21 cellular contexts compared by ENCODE assay signal in the genomic region with DNA sequence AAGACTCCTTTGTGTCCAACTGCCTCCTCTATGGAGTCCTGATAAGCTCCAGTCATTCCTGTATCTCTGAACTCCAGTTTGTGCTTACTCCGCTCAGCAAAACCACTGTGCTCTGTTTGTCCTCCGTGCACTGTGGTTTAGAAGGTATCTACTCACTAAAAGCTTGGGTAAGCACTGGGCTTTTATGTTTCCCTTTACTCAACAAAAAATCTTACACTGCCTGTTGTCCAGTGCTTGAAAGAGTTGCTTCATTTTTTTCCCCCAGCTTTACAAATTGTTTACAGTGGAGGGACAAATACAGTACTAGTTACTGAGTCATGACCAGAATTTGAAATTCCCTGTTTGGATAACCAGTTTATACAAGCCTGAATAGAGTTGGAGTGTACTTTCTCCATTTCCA.
DNase-seq lines count a peak whose midpoint lies in the region; ATAC-seq and TF ChIP-seq lines count a peak whose summit lies in the region.
"Had no signal": no experiment of that assay in that cellular context is flagged by ENCODE, and none has a peak within 500 bp of the region (broad histone marks: within the 10 kb centered on the region; RNA-seq: fewer than 3 reads in every experiment).

No MANE protein-coding gene starts in this region.

- ATAC-seq in activated CD8-positive, alpha-beta T cell treated with anti-CD3 and anti-CD28 coated beads, Interleukin-2, amount 10 ng/mL, durations not matched to agents 7 days and 5 days = no peak
- ATAC-seq in GM21447 (IDR thresholded peaks at IDR 0.05; ENCODE audit: unreplicated experiment) = no peak
- ATAC-seq: gastroesophageal sphincter; left lung; right cardiac atrium; stimulated activated naive CD8-positive, alpha-beta T cell treated with anti-CD3 and anti-CD28 coated beads, Interleukin-15, Interleukin-2, amounts not matched to agents 100 U/mL and 50 U/mL, for 24 hours had no signal

- intact Hi-C loops in lower leg skin (cut with DNase I; ENCODE audit: low total_unique reads) = loop anchor here (5.0 kb wide), 1 partner anchor 1468 kb away; no protein-coding TSS in a partner anchor

- peak; percentile 52 for DNase-seq in AG10803 (ENCODE audit: low read depth)
- peak; percentile 70 for DNase-seq in LHCN-M2 (ENCODE audit: low read depth)
- peak; percentile 20 for DNase-seq in dedifferentiated amniotic fluid mesenchymal stem cell (ENCODE audit: extremely low spot score)
- peak; percentile 36 for DNase-seq in kidney glomerular epithelial cell (lab: John Stamatoyannopoulos, UW)
- DNase-seq in activated CD8-positive, alpha-beta T cell treated with anti-CD3 and anti-CD28 coated beads, Interleukin-2, amount 10 ng/mL, durations not matched to agents 7 days and 5 days = no peak
- DNase-seq in lower leg skin (ENCODE audit: low spot score in 2 of 2) = no peak
- DNase-seq in OCI-M2 (lab: John Stamatoyannopoulos, UW; ENCODE audit: unreplicated experiment) = no peak
- DNase-seq: activated CD4-positive, CD25-positive, alpha-beta regulatory T cell treated with anti-CD3 and anti-CD28 coated beads, Interleukin-2, amount 50 U/mL, for 72 hours; amygdala; CD8-positive, alpha-beta memory T cell; DMS79 treated with DMSO at 0.1 percent for 48 hours; KBM-7; left lung; NCI-H1092; NCI-H510A treated with DMSO at 0.1 percent for 48 hours; occipital lobe; right cardiac atrium; stimulated activated naive CD8-positive, alpha-beta T cell treated with anti-CD3 and anti-CD28 coated beads, Interleukin-15, Interleukin-2, amounts not matched to agents 100 U/mL and 50 U/mL, for 24 hours had no signal

- TF ChIP-seq POLR2A in lower leg skin (IDR thresholded peaks at IDR 0.05) = no peak

- no peaks in the 10 kb centered on the region for H3K27me3 Mint-ChIP-seq in activated CD8-positive, alpha-beta T cell treated with anti-CD3 and anti-CD28 coated beads, Interleukin-2, amount 10 ng/mL, durations not matched to agents 7 days and 5 days (ENCODE audit: low read depth)
- H3K27me3 Mint-ChIP-seq: CD8-positive, alpha-beta memory T cell had no signal

- POLR2A ChIA-PET in activated CD8-positive, alpha-beta T cell treated with anti-CD3 and anti-CD28 coated beads, Interleukin-2, amount 10 ng/mL, durations not matched to agents 7 days and 5 days (lab: Charles Lee) = no interaction called here

- peaks cover 4% of the 10 kb centered on the region for H3K9me3 Mint-ChIP-seq in activated CD8-positive, alpha-beta T cell treated with anti-CD3 and anti-CD28 coated beads, Interleukin-2, amount 10 ng/mL, durations not matched to agents 7 days and 5 days (ENCODE audit: insufficient read depth)

- H3K4me1 Mint-ChIP-seq in activated CD8-positive, alpha-beta T cell treated with anti-CD3 and anti-CD28 coated beads, Interleukin-2, amount 10 ng/mL, durations not matched to agents 7 days and 5 days (ENCODE audit: low read depth) = no peaks in the 10 kb centered on the region
- H3K4me1 Mint-ChIP-seq: CD8-positive, alpha-beta memory T cell had no signal

- no peak overlapping the region for H3K27ac Mint-ChIP-seq in activated CD8-positive, alpha-beta T cell treated with anti-CD3 and anti-CD28 coated beads, Interleukin-2, amount 10 ng/mL, durations not matched to agents 7 days and 5 days
- H3K27ac Mint-ChIP-seq: CD8-positive, alpha-beta memory T cell had no signal

- H3K4me3 Mint-ChIP-seq in activated CD8-positive, alpha-beta T cell treated with anti-CD3 and anti-CD28 coated beads, Interleukin-2, amount 10 ng/mL, durations not matched to agents 7 days and 5 days = no peak overlapping the region
- H3K4me3 Mint-ChIP-seq: CD8-positive, alpha-beta memory T cell had no signal

- WGBS in lower leg skin, 2 donors = 45 to 46% methylated on average over 2 of the region's 2 CpGs

- TF ChIP-seq CTCF in AG10803 (conservative IDR thresholded peaks at IDR 0.05; ENCODE audit: low read length) (no peak), lower leg skin (IDR thresholded peaks at IDR 0.05) (no peak)

- no peak overlapping the region for H3K4me3 ChIP-seq in AG10803 (ENCODE audit: low read length)
- H3K4me3 ChIP-seq in lower leg skin (ENCODE audit: low read depth, poor library complexity, severe bottlenecking) = no peak overlapping the region
- H3K4me3 ChIP-seq: gastroesophageal sphincter, left lung, tibial nerve had no signal

- no peaks in the 10 kb centered on the region for H3K36me3 Mint-ChIP-seq in activated CD8-positive, alpha-beta T cell treated with anti-CD3 and anti-CD28 coated beads, Interleukin-2, amount 10 ng/mL, durations not matched to agents 7 days and 5 days (ENCODE audit: low read depth)
- H3K36me3 Mint-ChIP-seq: CD8-positive, alpha-beta memory T cell had no signal

- CTCF ChIA-PET in activated CD8-positive, alpha-beta T cell treated with anti-CD3 and anti-CD28 coated beads, Interleukin-2, amount 10 ng/mL, durations not matched to agents 7 days and 5 days (lab: Charles Lee) = no interaction called here

Comparison
In these comparisons a context has a peak if more than half of its experiments do, and no peak if none do; other contexts are left out.
1. DNase-seq: peak in AG10803 (single experiment), LHCN-M2 (single experiment), dedifferentiated amniotic fluid mesenchymal stem cell (single experiment) and kidney glomerular epithelial cell (single experiment); none in activated CD8-positive, alpha-beta T cell treated with anti-CD3 and anti-CD28 coated beads, Interleukin-2, amount 10 ng/mL, durations not matched to agents 7 days and 5 days (single experiment), lower leg skin (0 of 2) and OCI-M2 (single experiment).